8 cellular contexts compared by ENCODE assay signal in genomic region chr11:111878766-111879636, GRCh38. TPM values are rescaled to one million over a fixed set of nuclear protein-coding genes. Genes with fewer than 3 reads are reported as not detected.
DNase-seq lines count a peak whose midpoint lies in the region; ATAC-seq and TF ChIP-seq lines count a peak whose summit lies in the region.

A gene with protein sequence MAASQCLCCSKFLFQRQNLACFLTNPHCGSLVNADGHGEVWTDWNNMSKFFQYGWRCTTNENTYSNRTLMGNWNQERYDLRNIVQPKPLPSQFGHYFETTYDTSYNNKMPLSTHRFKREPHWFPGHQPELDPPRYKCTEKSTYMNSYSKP (plus strand): TSS chr11:111879541. CDS start chr11:111879561, 20 bp downstream.
Gene FDXACB1 (minus strand): TSS chr11:111879165. CDS start chr11:111879132, 33 bp downstream.

- H3K4me1 Mint-ChIP-seq in activated T-helper 2 cell treated with anti-CD3 and anti-CD28 coated beads, Interferon-gamma antibody, Interleukin-2, Interleukin-4, amounts not matched to agents 10 μg/mL and 5 μg/mL and 100 μg/mL, durations not matched to agents 14 hours and 24 hours and 36 hours (ENCODE audit: low read depth), result peaks cover 13% of the 10 kb centered on the region
- H3K4me1 Mint-ChIP-seq in natural killer cell, result peaks cover 19 to 24% of the 10 kb centered on the region in 2 donors

- TF ChIP-seq CTCF in LNCAP (IDR thresholded peaks at IDR 0.05) (peak; percentile 92), natural killer cell (IDR thresholded peaks at IDR 0.05) (peak; percentile 99)

- peaks cover 5% of the 10 kb centered on the region for H3K36me3 Mint-ChIP-seq in activated T-helper 2 cell treated with anti-CD3 and anti-CD28 coated beads, Interferon-gamma antibody, Interleukin-2, Interleukin-4, amounts not matched to agents 10 μg/mL and 5 μg/mL and 100 μg/mL, durations not matched to agents 14 hours and 24 hours and 36 hours (ENCODE audit: low read depth)
- no peaks in the 10 kb centered on the region for H3K36me3 Mint-ChIP-seq in natural killer cell

- peak within 1 kb of the TSS; percentile 96 for H3K4me3 Mint-ChIP-seq in activated T-helper 2 cell treated with anti-CD3 and anti-CD28 coated beads, Interferon-gamma antibody, Interleukin-2, Interleukin-4, amounts not matched to agents 10 μg/mL and 5 μg/mL and 100 μg/mL, durations not matched to agents 14 hours and 24 hours and 36 hours (ENCODE audit: low read depth)
- H3K4me3 Mint-ChIP-seq in natural killer cell, result peak within 1 kb of the TSS; percentile 99

- intact Hi-C loops in activated T-helper 2 cell treated with anti-CD3 and anti-CD28 coated beads, Interferon-gamma antibody, Interleukin-2, Interleukin-4, amounts not matched to agents 10 μg/mL and 5 μg/mL and 100 μg/mL, durations not matched to agents 14 hours and 24 hours and 36 hours (cut with micrococcal nuclease), result loop anchor here (1.0 to 5.0 kb wide), 7 partner anchors 8 to 298 kb away; partner anchors contain the start of genes ALG9, BCO2, DLAT and NKAPD1
- intact Hi-C loops in natural killer cell (cut with micrococcal nuclease), result loop anchor here (1.0 to 2.0 kb wide), 6 partner anchors 8 to 207 kb away; partner anchors contain the start of genes ALG9, PPP2R1B, SDHD and TIMM8B

- H3K27me3 Mint-ChIP-seq in activated T-helper 2 cell treated with anti-CD3 and anti-CD28 coated beads, Interferon-gamma antibody, Interleukin-2, Interleukin-4, amounts not matched to agents 10 μg/mL and 5 μg/mL and 100 μg/mL, durations not matched to agents 14 hours and 24 hours and 36 hours (ENCODE audit: low read depth), result no peaks in the 10 kb centered on the region
- H3K27me3 Mint-ChIP-seq in natural killer cell (ENCODE audit: low read depth in 2 of 2), result no peaks in the 10 kb centered on the region

- DNase-seq in ELR (ENCODE audit: low read depth) (peak; percentile 98), GOT3 (lab: John Stamatoyannopoulos, UW) (peak; percentile 63), RPMI8226 (peak; percentile 99), fibroblast of peridontal ligament (ENCODE audit: extremely low read depth) (peak; percentile 98), natural killer cell (peak; percentile 94)
- DNase-seq in activated T-helper 2 cell treated with anti-CD3 and anti-CD28 coated beads, Interferon-gamma antibody, Interleukin-2, Interleukin-4, amounts not matched to agents 10 μg/mL and 5 μg/mL and 100 μg/mL, durations not matched to agents 14 hours and 24 hours and 36 hours (ENCODE audit: low spot score), result peak; percentile 94
- DNase-seq in stimulated activated naive CD4-positive, alpha-beta T cell treated with Interleukin-2 at 50 U/mL for 16 hours (lab: John Stamatoyannopoulos, UW), result peak; percentile 96

- H3K27ac Mint-ChIP-seq in activated T-helper 2 cell treated with anti-CD3 and anti-CD28 coated beads, Interferon-gamma antibody, Interleukin-2, Interleukin-4, amounts not matched to agents 10 μg/mL and 5 μg/mL and 100 μg/mL, durations not matched to agents 14 hours and 24 hours and 36 hours, result peak within 1 kb of the TSS; percentile 100
- H3K27ac Mint-ChIP-seq in natural killer cell, result peak within 1 kb of the TSS; percentile 98 to 100

- ATAC-seq in natural killer cell, result peak; percentile 87 to 94 (median 87)

- no peaks in the 10 kb centered on the region for H3K9me3 Mint-ChIP-seq in activated T-helper 2 cell treated with anti-CD3 and anti-CD28 coated beads, Interferon-gamma antibody, Interleukin-2, Interleukin-4, amounts not matched to agents 10 μg/mL and 5 μg/mL and 100 μg/mL, durations not matched to agents 14 hours and 24 hours and 36 hours
- no peaks in the 10 kb centered on the region for H3K9me3 Mint-ChIP-seq in natural killer cell

RNA-seq across cellular contexts. Expression of the first gene that starts in this region (rescaled TPM):
- 19.4 and 22.2 TPM in 2 replicates for total RNA-seq in activated T-helper 2 cell treated with anti-CD3 and anti-CD28 coated beads, Interferon-gamma antibody, Interleukin-2, Interleukin-4, amounts not matched to agents 10 μg/mL and 5 μg/mL and 100 μg/mL, durations not matched to agents 14 hours and 24 hours and 36 hours
- 1 to 10 TPM; 5.9 to 9.2 (median 7.6) TPM for total RNA-seq in natural killer cell

RNA-seq across cellular contexts. Expression of gene FDXACB1, which starts in this region (rescaled TPM):
- 7.4 and 8.2 TPM in 2 replicates for total RNA-seq in activated T-helper 2 cell treated with anti-CD3 and anti-CD28 coated beads, Interferon-gamma antibody, Interleukin-2, Interleukin-4, amounts not matched to agents 10 μg/mL and 5 μg/mL and 100 μg/mL, durations not matched to agents 14 hours and 24 hours and 36 hours
- total RNA-seq in natural killer cell, result 1 to 10 TPM; 2.0 to 4.0 (median 3.3) TPM

Comparison
In these comparisons a context has a peak if more than half of its experiments do, and no peak if none do; other contexts are left out.
1. Peak in every context shown above with its lines: DNase-seq and ATAC-seq.